1 cellular context compared by ENCODE assay signal in genomic region chr1:9250586-9251381, GRCh38.
A peak's percentile ranks its signal among the peaks of the same experiment; 100 is the strongest.
TF ChIP-seq lines count a peak whose summit lies in the region.

No MANE protein-coding gene starts in this region.

TF ChIP-seq in HepG2, 621 proteins besides CTCF, POLR2A, EP300 and RAD21 (continued from another document and continues in another):
- TF ChIP-seq, protein P1, sequence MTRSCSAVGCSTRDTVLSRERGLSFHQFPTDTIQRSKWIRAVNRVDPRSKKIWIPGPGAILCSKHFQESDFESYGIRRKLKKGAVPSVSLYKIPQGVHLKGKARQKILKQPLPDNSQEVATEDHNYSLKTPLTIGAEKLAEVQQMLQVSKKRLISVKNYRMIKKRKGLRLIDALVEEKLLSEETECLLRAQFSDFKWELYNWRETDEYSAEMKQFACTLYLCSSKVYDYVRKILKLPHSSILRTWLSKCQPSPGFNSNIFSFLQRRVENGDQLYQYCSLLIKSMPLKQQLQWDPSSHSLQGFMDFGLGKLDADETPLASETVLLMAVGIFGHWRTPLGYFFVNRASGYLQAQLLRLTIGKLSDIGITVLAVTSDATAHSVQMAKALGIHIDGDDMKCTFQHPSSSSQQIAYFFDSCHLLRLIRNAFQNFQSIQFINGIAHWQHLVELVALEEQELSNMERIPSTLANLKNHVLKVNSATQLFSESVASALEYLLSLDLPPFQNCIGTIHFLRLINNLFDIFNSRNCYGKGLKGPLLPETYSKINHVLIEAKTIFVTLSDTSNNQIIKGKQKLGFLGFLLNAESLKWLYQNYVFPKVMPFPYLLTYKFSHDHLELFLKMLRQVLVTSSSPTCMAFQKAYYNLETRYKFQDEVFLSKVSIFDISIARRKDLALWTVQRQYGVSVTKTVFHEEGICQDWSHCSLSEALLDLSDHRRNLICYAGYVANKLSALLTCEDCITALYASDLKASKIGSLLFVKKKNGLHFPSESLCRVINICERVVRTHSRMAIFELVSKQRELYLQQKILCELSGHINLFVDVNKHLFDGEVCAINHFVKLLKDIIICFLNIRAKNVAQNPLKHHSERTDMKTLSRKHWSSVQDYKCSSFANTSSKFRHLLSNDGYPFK (CRISPR knock-in tag; IDR thresholded peaks at IDR 0.05; ENCODE audit: borderline replicate concordance): no peak
- TF ChIP-seq ZSCAN31 (CRISPR knock-in tag; IDR thresholded peaks at IDR 0.05; ENCODE audit: low read depth) (no peak), HES4 (CRISPR knock-in tag; IDR thresholded peaks at IDR 0.05; ENCODE audit: borderline replicate concordance) (peak; percentile 74), PATZ1 (CRISPR knock-in tag; IDR thresholded peaks at IDR 0.05) (0 out of 2 replicates have a peak, but pooled peaks have one; percentile 4), ZNF790 (CRISPR knock-in tag; IDR thresholded peaks at IDR 0.05; ENCODE audit: borderline replicate concordance) (0 out of 2 replicates have a peak, but pooled peaks have one; percentile 64), ZNF180 (CRISPR knock-in tag; IDR thresholded peaks at IDR 0.05; ENCODE audit: borderline replicate concordance, low read depth) (no peak), ZNF598 (CRISPR knock-in tag; IDR thresholded peaks at IDR 0.05; ENCODE audit: borderline replicate concordance) (no peak), PPARG (CRISPR knock-in tag; conservative IDR thresholded peaks at IDR 0.05) (0 out of 2 replicates have a peak, but pooled peaks have one; percentile 14), ZNF318 (CRISPR knock-in tag; IDR thresholded peaks at IDR 0.05) (no peak), ZNF24 (IDR thresholded peaks at IDR 0.05) (no peak), ZSCAN25 (CRISPR knock-in tag; IDR thresholded peaks at IDR 0.05) (peak; percentile 92), TCF12 (IDR thresholded peaks at IDR 0.05) (no peak), TCF12 (CRISPR knock-in tag; IDR thresholded peaks at IDR 0.05) (no peak), SMAD3 (CRISPR knock-in tag; IDR thresholded peaks at IDR 0.05) (no peak), BORCS8-MEF2B (CRISPR knock-in tag; IDR thresholded peaks at IDR 0.05) (peak; percentile 8; the same call in 1 of the 2 replicates), ZFYVE20 (CRISPR knock-in tag; IDR thresholded peaks at IDR 0.05; ENCODE audit: borderline replicate concordance, low read depth) (no peak), POLR2AphosphoS2 (IDR thresholded peaks at IDR 0.05; ENCODE audit: low read depth, low read length) (no peak), ZNF317 (CRISPR knock-in tag; IDR thresholded peaks at IDR 0.05) (no peak), ZNF792 (CRISPR knock-in tag; IDR thresholded peaks at IDR 0.05) (0 out of 2 replicates have a peak, but pooled peaks have one; percentile 7), HNRNPL (IDR thresholded peaks at IDR 0.05; ENCODE audit: low read depth, low read length) (0 out of 2 replicates have a peak, but pooled peaks have one; percentile 34), JARID2 (CRISPR knock-in tag; IDR thresholded peaks at IDR 0.05; ENCODE audit: insufficient replicate concordance) (no peak), TCF7L2 (IDR thresholded peaks at IDR 0.05; ENCODE audit: low read depth, low read length) (no peak), CREB1 (IDR thresholded peaks at IDR 0.05) (no peak), CREB1 (CRISPR knock-in tag; IDR thresholded peaks at IDR 0.05) (peak; percentile 49; the same call in 1 of the 2 replicates), PRDM10 (CRISPR knock-in tag; IDR thresholded peaks at IDR 0.05; ENCODE audit: low read depth) (no peak), ZNF709 (CRISPR knock-in tag; IDR thresholded peaks at IDR 0.05) (no peak)
- TF ChIP-seq, protein P2, sequence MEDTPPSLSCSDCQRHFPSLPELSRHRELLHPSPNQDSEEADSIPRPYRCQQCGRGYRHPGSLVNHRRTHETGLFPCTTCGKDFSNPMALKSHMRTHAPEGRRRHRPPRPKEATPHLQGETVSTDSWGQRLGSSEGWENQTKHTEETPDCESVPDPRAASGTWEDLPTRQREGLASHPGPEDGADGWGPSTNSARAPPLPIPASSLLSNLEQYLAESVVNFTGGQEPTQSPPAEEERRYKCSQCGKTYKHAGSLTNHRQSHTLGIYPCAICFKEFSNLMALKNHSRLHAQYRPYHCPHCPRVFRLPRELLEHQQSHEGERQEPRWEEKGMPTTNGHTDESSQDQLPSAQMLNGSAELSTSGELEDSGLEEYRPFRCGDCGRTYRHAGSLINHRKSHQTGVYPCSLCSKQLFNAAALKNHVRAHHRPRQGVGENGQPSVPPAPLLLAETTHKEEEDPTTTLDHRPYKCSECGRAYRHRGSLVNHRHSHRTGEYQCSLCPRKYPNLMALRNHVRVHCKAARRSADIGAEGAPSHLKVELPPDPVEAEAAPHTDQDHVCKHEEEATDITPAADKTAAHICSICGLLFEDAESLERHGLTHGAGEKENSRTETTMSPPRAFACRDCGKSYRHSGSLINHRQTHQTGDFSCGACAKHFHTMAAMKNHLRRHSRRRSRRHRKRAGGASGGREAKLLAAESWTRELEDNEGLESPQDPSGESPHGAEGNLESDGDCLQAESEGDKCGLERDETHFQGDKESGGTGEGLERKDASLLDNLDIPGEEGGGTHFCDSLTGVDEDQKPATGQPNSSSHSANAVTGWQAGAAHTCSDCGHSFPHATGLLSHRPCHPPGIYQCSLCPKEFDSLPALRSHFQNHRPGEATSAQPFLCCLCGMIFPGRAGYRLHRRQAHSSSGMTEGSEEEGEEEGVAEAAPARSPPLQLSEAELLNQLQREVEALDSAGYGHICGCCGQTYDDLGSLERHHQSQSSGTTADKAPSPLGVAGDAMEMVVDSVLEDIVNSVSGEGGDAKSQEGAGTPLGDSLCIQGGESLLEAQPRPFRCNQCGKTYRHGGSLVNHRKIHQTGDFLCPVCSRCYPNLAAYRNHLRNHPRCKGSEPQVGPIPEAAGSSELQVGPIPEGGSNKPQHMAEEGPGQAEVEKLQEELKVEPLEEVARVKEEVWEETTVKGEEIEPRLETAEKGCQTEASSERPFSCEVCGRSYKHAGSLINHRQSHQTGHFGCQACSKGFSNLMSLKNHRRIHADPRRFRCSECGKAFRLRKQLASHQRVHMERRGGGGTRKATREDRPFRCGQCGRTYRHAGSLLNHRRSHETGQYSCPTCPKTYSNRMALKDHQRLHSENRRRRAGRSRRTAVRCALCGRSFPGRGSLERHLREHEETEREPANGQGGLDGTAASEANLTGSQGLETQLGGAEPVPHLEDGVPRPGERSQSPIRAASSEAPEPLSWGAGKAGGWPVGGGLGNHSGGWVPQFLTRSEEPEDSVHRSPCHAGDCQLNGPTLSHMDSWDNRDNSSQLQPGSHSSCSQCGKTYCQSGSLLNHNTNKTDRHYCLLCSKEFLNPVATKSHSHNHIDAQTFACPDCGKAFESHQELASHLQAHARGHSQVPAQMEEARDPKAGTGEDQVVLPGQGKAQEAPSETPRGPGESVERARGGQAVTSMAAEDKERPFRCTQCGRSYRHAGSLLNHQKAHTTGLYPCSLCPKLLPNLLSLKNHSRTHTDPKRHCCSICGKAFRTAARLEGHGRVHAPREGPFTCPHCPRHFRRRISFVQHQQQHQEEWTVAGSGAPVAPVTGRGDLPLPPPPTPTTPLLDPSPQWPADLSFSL (CRISPR knock-in tag; IDR thresholded peaks at IDR 0.05): 0 out of 2 replicates have a peak, but pooled peaks have one; percentile 42
